ENCODE assay signal across 8 cellular contexts in genomic region chr1:161098161-161099068, GRCh38. TPM values are rescaled to one million over a fixed set of nuclear protein-coding genes. Genes with fewer than 3 reads are reported as not detected.
DNase-seq lines count a peak whose midpoint lies in the region; ATAC-seq and FAIRE-seq lines count a peak whose summit lies in the region.

TSS of gene KLHDC9 (plus strand) at chr1:161098361. CDS start at chr1:161098536, 175 bp downstream.

- H2BK5ac ChIP-seq in mesendoderm (ENCODE audit: low read length) = no peak within 1 kb of the TSS

- H3K27me3 ChIP-seq in endocrine pancreas (ENCODE audit: control insufficient read depth, insufficient read depth, low read length) (no peaks in the 10 kb centered on the region), mesendoderm (ENCODE audit: insufficient read depth, low read length, poor library complexity) (no peaks in the 10 kb centered on the region), MG63 (no peaks in the 10 kb centered on the region)

- no peak within 1 kb of the TSS for H3K27ac ChIP-seq in mesendoderm (ENCODE audit: low read depth, low read length)

- WGBS in mesendoderm (ENCODE audit: extremely low coverage, insufficient coverage, low lambda C conversion rate) = no CpG with 5 or more reads among the region's 73 CpGs

- no peak within 1 kb of the TSS for H3K23ac ChIP-seq in mesendoderm (ENCODE audit: low read length)

- H3K36me3 ChIP-seq in endocrine pancreas (ENCODE audit: control insufficient read depth, insufficient read depth, low read length) = no peaks in the 10 kb centered on the region
- no peaks in the 10 kb centered on the region for H3K36me3 ChIP-seq in mesendoderm (ENCODE audit: control insufficient read depth, insufficient read depth, low read length)
- H3K36me3 ChIP-seq in MG63 = peaks cover 37% of the 10 kb centered on the region

- ATAC-seq in HG02938 (IDR thresholded peaks at IDR 0.05; ENCODE audit: unreplicated experiment) = peak; percentile 69

- H3K4me2 ChIP-seq in mesendoderm (ENCODE audit: low read length) = peak within 1 kb of the TSS; percentile 96

- peak within 1 kb of the TSS; percentile 97 for H3K56ac ChIP-seq in mesendoderm (ENCODE audit: low read length)

- H3K18ac ChIP-seq in mesendoderm (ENCODE audit: low read length) = no peak within 1 kb of the TSS

- peak; percentile 95 for FAIRE-seq in GM18507 (lab: Jason Lieb, UNC)

- H3K9ac ChIP-seq in endocrine pancreas (ENCODE audit: control insufficient read depth, insufficient read depth, low read length) = peak within 1 kb of the TSS; percentile 90
- peak within 1 kb of the TSS; percentile 95 for H3K9ac ChIP-seq in mesendoderm (ENCODE audit: low read length)

- no peak within 1 kb of the TSS for H2AK5ac ChIP-seq in mesendoderm (ENCODE audit: low read length)

- H3K9me3 ChIP-seq in endocrine pancreas (ENCODE audit: control insufficient read depth, low read length) (no peaks in the 10 kb centered on the region), MG63 (no peaks in the 10 kb centered on the region)

- H3K79me2 ChIP-seq in mesendoderm (ENCODE audit: control insufficient read depth, insufficient read depth, low read length) = no peaks in the 10 kb centered on the region

- peak; percentile 88 for DNase-seq in GM18507 (ENCODE audit: extremely low spot score, insufficient read length, low read depth)
- peak; percentile 86 for DNase-seq in NCI-H2196 (lab: John Stamatoyannopoulos, UW; ENCODE audit: unreplicated experiment)
- peak; percentile 37 for DNase-seq in activated CD8-positive, alpha-beta memory T cell treated with anti-CD3 and anti-CD28 coated beads, Interleukin-2, amount 50 U/mL, for 24 hours (ENCODE audit: extremely low read depth)
- peak; percentile 98 for DNase-seq in mesendoderm
- peak; percentile 31 to 39 for DNase-seq in stimulated activated CD8-positive, alpha-beta memory T cell treated with anti-CD3 and anti-CD28 coated beads, Interleukin-2, amount 100 ng/mL, for 1 hour (ENCODE audit: low read depth in 2 of 2)
- no peak for DNase-seq in MG63

- peak within 1 kb of the TSS; percentile 70 for H3K4me3 ChIP-seq in endocrine pancreas (ENCODE audit: control insufficient read depth, insufficient read depth, low read length)
- peak within 1 kb of the TSS; percentile 86 for H3K4me3 ChIP-seq in mesendoderm (ENCODE audit: low read length)
- no peak within 1 kb of the TSS for H3K4me3 ChIP-seq in MG63

- H3K4ac ChIP-seq in mesendoderm (ENCODE audit: low read depth, low read length) = no peak within 1 kb of the TSS

- no peak within 1 kb of the TSS for H4K8ac ChIP-seq in mesendoderm (ENCODE audit: low read depth, low read length)

- no peak within 1 kb of the TSS for H2BK15ac ChIP-seq in mesendoderm (replicated peaks; ENCODE audit: low read depth)

- H3K4me1 ChIP-seq in endocrine pancreas (ENCODE audit: control insufficient read depth, insufficient read depth, low read length) (no peaks in the 10 kb centered on the region), mesendoderm (ENCODE audit: control insufficient read depth, low read depth, low read length) (no peaks in the 10 kb centered on the region)

- no peak within 1 kb of the TSS for H2BK120ac ChIP-seq in mesendoderm (ENCODE audit: low read depth, low read length)

- no peak within 1 kb of the TSS for H4K5ac ChIP-seq in mesendoderm (ENCODE audit: low read length)

- H3K79me1 ChIP-seq in mesendoderm (ENCODE audit: low read length) = peaks cover 1% of the 10 kb centered on the region

RNA-seq across cellular contexts. Expression of gene KLHDC9, which starts in this region (rescaled TPM):
- 3.8 TPM for polyA plus RNA-seq in mesendoderm (2013, experiment 1 of 2)
- polyA plus RNA-seq in mesendoderm (2013, experiment 2 of 2) = 3.7 TPM
- not detected in 2 replicates for total RNA-seq in MG63 (2014; rRNA removed; shearing (Covaris generic); ENCODE audit: low replicate concordance)
